ENCODE assay signal across 9 cellular contexts in genomic region chr7:28509256-28510021, GRCh38.
DNase-seq lines count a peak whose midpoint lies in the region; ATAC-seq and TF ChIP-seq lines count a peak whose summit lies in the region.
"Had no signal": no experiment of that assay in that cellular context is flagged by ENCODE, and none has a peak within 500 bp of the region (broad histone marks: within the 10 kb centered on the region; RNA-seq: fewer than 3 reads in every experiment).

No MANE protein-coding gene starts in this region.

- peak overlapping the region in 3 of 4 donors; percentile 13 to 55 (median 27) for H3K4me3 Mint-ChIP-seq in IgD-negative memory B cell
- H3K4me3 Mint-ChIP-seq in nephron, result no peak overlapping the region
- no peak overlapping the region for H3K4me3 Mint-ChIP-seq in activated CD4-positive, alpha-beta T cell treated with anti-CD3 and anti-CD28 coated beads for 36 hours

- TF ChIP-seq CTCF in nephron (IDR thresholded peaks at IDR 0.05; ENCODE audit: unreplicated experiment in 3 of 3), result no peak

- peaks cover 0 to 3% (median 0%) of the 10 kb centered on the region in 3 donors for H3K9me3 Mint-ChIP-seq in IgD-negative memory B cell
- H3K9me3 Mint-ChIP-seq in nephron, result no peaks in the 10 kb centered on the region
- H3K9me3 Mint-ChIP-seq in activated CD4-positive, alpha-beta T cell treated with anti-CD3 and anti-CD28 coated beads for 36 hours (ENCODE audit: low read depth), result no peaks in the 10 kb centered on the region

- CTCF ChIA-PET in activated CD4-positive, alpha-beta T cell treated with anti-CD3 and anti-CD28 coated beads for 36 hours (lab: Charles Lee), result no interaction called here

- ATAC-seq in GM18517 (IDR thresholded peaks at IDR 0.05; ENCODE audit: unreplicated experiment), result peak; percentile 73
- ATAC-seq in HG02588 (IDR thresholded peaks at IDR 0.05; ENCODE audit: unreplicated experiment), result peak; percentile 80
- no peak for ATAC-seq in activated CD4-positive, alpha-beta T cell treated with anti-CD3 and anti-CD28 coated beads for 36 hours

- DNase-seq in NCI-H2171 treated with DMSO at 0.1 percent for 48 hours (lab: John Stamatoyannopoulos, UW), result no peak
- no peak for DNase-seq in hepatic stellate cell (ENCODE audit: low spot score)
- DNase-seq in ureter (ENCODE audit: low spot score), result no peak
- no peak for DNase-seq in activated CD4-positive, alpha-beta T cell treated with anti-CD3 and anti-CD28 coated beads for 36 hours
- DNase-seq: KG1 had no signal

- H3K4me1 Mint-ChIP-seq in IgD-negative memory B cell (peaks cover 5 to 12% (median 10%) of the 10 kb centered on the region in 3 donors), nephron (peaks cover 41% of the 10 kb centered on the region)
- H3K4me1 Mint-ChIP-seq in activated CD4-positive, alpha-beta T cell treated with anti-CD3 and anti-CD28 coated beads for 36 hours, result peaks cover 4% of the 10 kb centered on the region

- H3K27ac Mint-ChIP-seq in IgD-negative memory B cell (no peak overlapping the region), nephron (peak overlapping the region; percentile 38 to 50 (median 39))
- no peak overlapping the region for H3K27ac Mint-ChIP-seq in activated CD4-positive, alpha-beta T cell treated with anti-CD3 and anti-CD28 coated beads for 36 hours

- H3K36me3 Mint-ChIP-seq in IgD-negative memory B cell (peaks cover 4% of the 10 kb centered on the region), nephron (ENCODE audit: low read depth) (no peaks in the 10 kb centered on the region)
- H3K36me3 Mint-ChIP-seq in activated CD4-positive, alpha-beta T cell treated with anti-CD3 and anti-CD28 coated beads for 36 hours (ENCODE audit: low read depth), result no peaks in the 10 kb centered on the region

- H3K27me3 Mint-ChIP-seq in IgD-negative memory B cell (peaks cover 2% of the 10 kb centered on the region), nephron (ENCODE audit: low read depth) (no peaks in the 10 kb centered on the region)
- peaks cover 20% of the 10 kb centered on the region for H3K27me3 Mint-ChIP-seq in activated CD4-positive, alpha-beta T cell treated with anti-CD3 and anti-CD28 coated beads for 36 hours

- POLR2A ChIA-PET in activated CD4-positive, alpha-beta T cell treated with anti-CD3 and anti-CD28 coated beads for 36 hours (lab: Charles Lee), result no interaction called here

- intact Hi-C loops in activated CD4-positive, alpha-beta T cell treated with anti-CD3 and anti-CD28 coated beads for 36 hours (cut with DNase I, micrococcal nuclease), result no loop called here

Comparison
In these comparisons a context has a peak if more than half of its experiments do, and no peak if none do; other contexts are left out.
1. H3K27ac Mint-ChIP-seq: peak in nephron (3 of 3); none in IgD-negative memory B cell (0 of 3) and activated CD4-positive, alpha-beta T cell treated with anti-CD3 and anti-CD28 coated beads for 36 hours (single experiment).
2. H3K4me3 Mint-ChIP-seq: peak in IgD-negative memory B cell (3 of 4); none in nephron (0 of 3) and activated CD4-positive, alpha-beta T cell treated with anti-CD3 and anti-CD28 coated beads for 36 hours (single experiment).